1 cellular context compared by ENCODE assay signal in genomic region chr1:153616144-153616884, GRCh38.
TF ChIP-seq lines count a peak whose summit lies in the region.

S100A14 (minus strand) TSS chr1:153616325; CDS start chr1:153615858, 467 bp downstream.

TF ChIP-seq in HepG2, 621 proteins besides CTCF, POLR2A, EP300 and RAD21 (continued from another document and continues in another):
- TF ChIP-seq REST (IDR thresholded peaks at IDR 0.05; ENCODE audit: borderline replicate concordance in 1 of 2, low read depth in 1 of 2, low read length in 2 of 2) (no peak), ZXDC (CRISPR knock-in tag; IDR thresholded peaks at IDR 0.05) (peak; percentile 85), FOXJ3 (CRISPR knock-in tag; IDR thresholded peaks at IDR 0.05; ENCODE audit: borderline replicate concordance) (no peak), ZFP1 (CRISPR knock-in tag; IDR thresholded peaks at IDR 0.05) (no peak), ZNF251 (CRISPR knock-in tag; IDR thresholded peaks at IDR 0.05) (no peak), SNRNP70 (IDR thresholded peaks at IDR 0.05; ENCODE audit: low read depth, low read length) (no peak), MXD3 (CRISPR knock-in tag; IDR thresholded peaks at IDR 0.05) (no peak), LBX2 (CRISPR knock-in tag; IDR thresholded peaks at IDR 0.05; ENCODE audit: borderline replicate concordance) (0 out of 2 replicates have a peak, but pooled peaks have one; percentile 32), ZNF296 (CRISPR knock-in tag; conservative IDR thresholded peaks at IDR 0.05) (no peak), ZIK1 (CRISPR knock-in tag; IDR thresholded peaks at IDR 0.05; ENCODE audit: borderline replicate concordance, low read depth) (0 out of 2 replicates have a peak, but pooled peaks have one; percentile 35), ELK4 (CRISPR knock-in tag; IDR thresholded peaks at IDR 0.05; ENCODE audit: borderline replicate concordance) (no peak), CEBPG (CRISPR knock-in tag; IDR thresholded peaks at IDR 0.05) (peak; percentile 62; the same call in 1 of the 2 replicates), RARA (CRISPR knock-in tag; IDR thresholded peaks at IDR 0.05) (peak; percentile 22; the same call in 1 of the 2 replicates), HNRNPUL1 (IDR thresholded peaks at IDR 0.05; ENCODE audit: low read depth, low read length) (no peak), THAP8 (CRISPR knock-in tag; IDR thresholded peaks at IDR 0.05; ENCODE audit: borderline replicate concordance) (no peak), IKZF4 (CRISPR knock-in tag; IDR thresholded peaks at IDR 0.05; ENCODE audit: borderline replicate concordance, low read depth, not compliant biosample characterization) (no peak), YY1 (IDR thresholded peaks at IDR 0.05; ENCODE audit: insufficient read depth, insufficient replicate concordance, low read depth, low read length) (no peak), ZNF605 (CRISPR knock-in tag; IDR thresholded peaks at IDR 0.05) (0 out of 2 replicates have a peak, but pooled peaks have one; percentile 23), MTF2 (CRISPR knock-in tag; IDR thresholded peaks at IDR 0.05; ENCODE audit: borderline replicate concordance) (no peak), KDM5B (CRISPR knock-in tag; IDR thresholded peaks at IDR 0.05; ENCODE audit: borderline replicate concordance) (no peak), ZNF121 (CRISPR knock-in tag; IDR thresholded peaks at IDR 0.05) (0 out of 2 replicates have a peak, but pooled peaks have one; percentile 21), FLYWCH1 (CRISPR knock-in tag; IDR thresholded peaks at IDR 0.05) (no peak), RARG (CRISPR knock-in tag; IDR thresholded peaks at IDR 0.05; ENCODE audit: low read depth) (no peak), CSRNP2 (CRISPR knock-in tag; conservative IDR thresholded peaks at IDR 0.05; ENCODE audit: low read depth) (no peak), CBFB (CRISPR knock-in tag; IDR thresholded peaks at IDR 0.05) (no peak), PAXIP1 (CRISPR knock-in tag; conservative IDR thresholded peaks at IDR 0.05) (peak; percentile 34; the same call in 1 of the 2 replicates), MIER2 (CRISPR knock-in tag; IDR thresholded peaks at IDR 0.05) (no peak), KMT2A (CRISPR knock-in tag; IDR thresholded peaks at IDR 0.05) (no peak), ZNF432 (CRISPR knock-in tag; IDR thresholded peaks at IDR 0.05; ENCODE audit: borderline replicate concordance) (no peak), ARNT2 (CRISPR knock-in tag; IDR thresholded peaks at IDR 0.05; ENCODE audit: low read depth) (no peak), DBP (CRISPR knock-in tag; IDR thresholded peaks at IDR 0.05; ENCODE audit: not compliant biosample characterization) (no peak), FOXP4 (CRISPR knock-in tag; IDR thresholded peaks at IDR 0.05) (no peak), ARID3A (IDR thresholded peaks at IDR 0.05; ENCODE audit: low read depth, low read length) (no peak), DRAP1 (CRISPR knock-in tag; IDR thresholded peaks at IDR 0.05) (no peak; the same call in 1 of the 2 replicates), CCAR2 (optimal IDR thresholded peaks at IDR 0.05; ENCODE audit: low read depth, low read length) (no peak), ZBTB1 (CRISPR knock-in tag; IDR thresholded peaks at IDR 0.05; ENCODE audit: borderline replicate concordance) (no peak), DNMT1 (CRISPR knock-in tag; IDR thresholded peaks at IDR 0.05) (no peak), NR2F1 (CRISPR knock-in tag; IDR thresholded peaks at IDR 0.05) (no peak)
